In genomic region chr4:186553717-186554116, GRCh38 we compare ENCODE assay signal across 2 cellular contexts.
TF ChIP-seq lines count a peak whose summit lies in the region.

No MANE protein-coding gene starts in this region.

TF ChIP-seq in GM23338, 12 proteins besides CTCF, POLR2A, EP300 and RAD21:
- TF ChIP-seq REST (IDR thresholded peaks at IDR 0.05; ENCODE audit: unreplicated experiment) (no peak), CREB1 (CRISPR knock-in tag; IDR thresholded peaks at IDR 0.05; ENCODE audit: low read depth) (no peak), ETS1 (IDR thresholded peaks at IDR 0.05) (no peak), ZNF114 (CRISPR knock-in tag; IDR thresholded peaks at IDR 0.05) (no peak), EZH2 (IDR thresholded peaks at IDR 0.05; ENCODE audit: low read depth, unreplicated experiment) (no peak), STAT1 (IDR thresholded peaks at IDR 0.05; ENCODE audit: unreplicated experiment) (no peak), NANOG (IDR thresholded peaks at IDR 0.05; ENCODE audit: borderline replicate concordance) (no peak), POLR2AphosphoS5 (IDR thresholded peaks at IDR 0.05; ENCODE audit: low read depth) (no peak), JUNB (IDR thresholded peaks at IDR 0.05; ENCODE audit: unreplicated experiment) (no peak), ZNF462 (CRISPR knock-in tag; IDR thresholded peaks at IDR 0.05) (no peak), ZNF331 (CRISPR knock-in tag; IDR thresholded peaks at IDR 0.05; ENCODE audit: low read depth) (no peak), EZH2phosphoT487 (IDR thresholded peaks at IDR 0.05; ENCODE audit: unreplicated experiment) (no peak)

TF ChIP-seq in WTC11, 78 proteins besides CTCF, POLR2A, EP300 and RAD21 (continued from another document):
- no peak for TF ChIP-seq FOXP4 (CRISPR knock-in tag; IDR thresholded peaks at IDR 0.05)
- no peak for TF ChIP-seq JAZF1 (CRISPR knock-in tag; IDR thresholded peaks at IDR 0.05)
- TF ChIP-seq OVOL2 (CRISPR knock-in tag; IDR thresholded peaks at IDR 0.05; ENCODE audit: borderline replicate concordance), result no peak
- TF ChIP-seq SMAD4 (CRISPR knock-in tag; IDR thresholded peaks at IDR 0.05), result no peak
- TF ChIP-seq MAX (CRISPR knock-in tag; IDR thresholded peaks at IDR 0.05), result no peak
- TF ChIP-seq GTF2I (CRISPR knock-in tag; conservative IDR thresholded peaks at IDR 0.05), result no peak
- TF ChIP-seq SP1 (CRISPR knock-in tag; conservative IDR thresholded peaks at IDR 0.05), result no peak
- TF ChIP-seq ZBTB21 (CRISPR knock-in tag; IDR thresholded peaks at IDR 0.05; ENCODE audit: borderline replicate concordance), result no peak
- TF ChIP-seq ZNF512 (CRISPR knock-in tag; IDR thresholded peaks at IDR 0.05; ENCODE audit: borderline replicate concordance), result no peak
- no peak for TF ChIP-seq RELA (CRISPR knock-in tag; IDR thresholded peaks at IDR 0.05; ENCODE audit: borderline replicate concordance)
- no peak for TF ChIP-seq CREB1 (CRISPR knock-in tag; IDR thresholded peaks at IDR 0.05)
- no peak for TF ChIP-seq TCF7 (CRISPR knock-in tag; IDR thresholded peaks at IDR 0.05; ENCODE audit: low read depth)
- no peak for TF ChIP-seq ATF2 (CRISPR knock-in tag; IDR thresholded peaks at IDR 0.05; ENCODE audit: borderline replicate concordance, low read depth)
- TF ChIP-seq ZNF416 (CRISPR knock-in tag; IDR thresholded peaks at IDR 0.05), result no peak
